1 cellular context compared by ENCODE assay signal in the genomic region with DNA sequence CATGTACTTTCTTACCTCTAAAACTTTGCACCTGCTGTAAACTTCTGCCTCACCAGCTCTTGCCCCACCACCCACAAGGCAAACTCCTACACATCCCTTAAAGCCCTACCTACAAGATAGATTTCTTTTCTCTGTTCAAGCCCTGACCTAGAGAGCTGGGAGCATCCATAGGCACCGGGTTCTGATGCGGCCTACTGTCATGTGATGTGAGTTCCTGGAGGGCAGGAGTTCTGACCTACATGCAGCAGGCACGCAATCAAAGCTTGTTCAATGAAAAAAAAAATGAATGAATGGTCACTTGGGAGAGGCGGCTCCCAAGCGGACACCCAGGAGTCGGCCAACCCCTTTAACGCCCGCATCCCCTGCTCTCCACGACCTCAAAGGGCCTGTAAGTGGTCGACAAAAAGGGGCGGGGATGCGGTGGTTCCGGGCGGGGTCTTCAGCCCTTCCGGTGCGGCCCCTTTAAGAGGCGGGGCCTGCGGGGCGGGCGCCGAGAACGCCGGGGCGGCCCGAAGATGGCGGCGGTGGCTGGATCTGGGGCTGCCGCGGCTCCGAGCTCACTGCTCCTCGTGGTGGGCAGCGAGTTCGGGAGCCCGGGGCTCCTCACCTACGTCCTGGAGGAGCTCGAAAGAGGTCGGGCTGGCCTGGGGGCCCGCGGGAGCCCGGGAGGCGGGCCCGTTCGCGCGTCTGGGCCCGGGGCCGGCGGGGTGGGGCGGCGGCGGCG.
TF ChIP-seq lines count a peak whose summit lies in the region.

A gene with protein sequence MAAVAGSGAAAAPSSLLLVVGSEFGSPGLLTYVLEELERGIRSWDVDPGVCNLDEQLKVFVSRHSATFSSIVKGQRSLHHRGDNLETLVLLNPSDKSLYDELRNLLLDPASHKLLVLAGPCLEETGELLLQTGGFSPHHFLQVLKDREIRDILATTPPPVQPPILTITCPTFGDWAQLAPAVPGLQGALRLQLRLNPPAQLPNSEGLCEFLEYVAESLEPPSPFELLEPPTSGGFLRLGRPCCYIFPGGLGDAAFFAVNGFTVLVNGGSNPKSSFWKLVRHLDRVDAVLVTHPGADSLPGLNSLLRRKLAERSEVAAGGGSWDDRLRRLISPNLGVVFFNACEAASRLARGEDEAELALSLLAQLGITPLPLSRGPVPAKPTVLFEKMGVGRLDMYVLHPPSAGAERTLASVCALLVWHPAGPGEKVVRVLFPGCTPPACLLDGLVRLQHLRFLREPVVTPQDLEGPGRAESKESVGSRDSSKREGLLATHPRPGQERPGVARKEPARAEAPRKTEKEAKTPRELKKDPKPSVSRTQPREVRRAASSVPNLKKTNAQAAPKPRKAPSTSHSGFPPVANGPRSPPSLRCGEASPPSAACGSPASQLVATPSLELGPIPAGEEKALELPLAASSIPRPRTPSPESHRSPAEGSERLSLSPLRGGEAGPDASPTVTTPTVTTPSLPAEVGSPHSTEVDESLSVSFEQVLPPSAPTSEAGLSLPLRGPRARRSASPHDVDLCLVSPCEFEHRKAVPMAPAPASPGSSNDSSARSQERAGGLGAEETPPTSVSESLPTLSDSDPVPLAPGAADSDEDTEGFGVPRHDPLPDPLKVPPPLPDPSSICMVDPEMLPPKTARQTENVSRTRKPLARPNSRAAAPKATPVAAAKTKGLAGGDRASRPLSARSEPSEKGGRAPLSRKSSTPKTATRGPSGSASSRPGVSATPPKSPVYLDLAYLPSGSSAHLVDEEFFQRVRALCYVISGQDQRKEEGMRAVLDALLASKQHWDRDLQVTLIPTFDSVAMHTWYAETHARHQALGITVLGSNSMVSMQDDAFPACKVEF (plus strand): TSS at position 493 of the 724 bp plus-strand sequence. CDS start 23 bp downstream, at position 516.

TF ChIP-seq in K562, 482 proteins besides CTCF, POLR2A, EP300 and RAD21 (continued from another document and continues in another):
- TF ChIP-seq, protein P1, sequence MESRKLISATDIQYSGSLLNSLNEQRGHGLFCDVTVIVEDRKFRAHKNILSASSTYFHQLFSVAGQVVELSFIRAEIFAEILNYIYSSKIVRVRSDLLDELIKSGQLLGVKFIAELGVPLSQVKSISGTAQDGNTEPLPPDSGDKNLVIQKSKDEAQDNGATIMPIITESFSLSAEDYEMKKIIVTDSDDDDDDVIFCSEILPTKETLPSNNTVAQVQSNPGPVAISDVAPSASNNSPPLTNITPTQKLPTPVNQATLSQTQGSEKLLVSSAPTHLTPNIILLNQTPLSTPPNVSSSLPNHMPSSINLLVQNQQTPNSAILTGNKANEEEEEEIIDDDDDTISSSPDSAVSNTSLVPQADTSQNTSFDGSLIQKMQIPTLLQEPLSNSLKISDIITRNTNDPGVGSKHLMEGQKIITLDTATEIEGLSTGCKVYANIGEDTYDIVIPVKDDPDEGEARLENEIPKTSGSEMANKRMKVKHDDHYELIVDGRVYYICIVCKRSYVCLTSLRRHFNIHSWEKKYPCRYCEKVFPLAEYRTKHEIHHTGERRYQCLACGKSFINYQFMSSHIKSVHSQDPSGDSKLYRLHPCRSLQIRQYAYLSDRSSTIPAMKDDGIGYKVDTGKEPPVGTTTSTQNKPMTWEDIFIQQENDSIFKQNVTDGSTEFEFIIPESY (CRISPR knock-in tag; IDR thresholded peaks at IDR 0.05): 0 out of 2 replicates have a peak, but pooled peaks have one; percentile 15
- TF ChIP-seq POLR2AphosphoS5 (IDR thresholded peaks at IDR 0.05; ENCODE audit: control insufficient read depth, insufficient read depth, low read depth, low read length) (peak; percentile 76; the same call in 1 of the 2 replicates), GABPB2 (CRISPR knock-in tag; conservative IDR thresholded peaks at IDR 0.05) (no peak), HMG20B (CRISPR knock-in tag; IDR thresholded peaks at IDR 0.05) (no peak), HDAC1 (IDR thresholded peaks at IDR 0.05) (peak in 1 of 2 experiments; percentile 44; a peak in 1 of 4 replicates), NR2F6 (CRISPR knock-in tag; IDR thresholded peaks at IDR 0.05) (no peak), HNRNPH1 (optimal IDR thresholded peaks at IDR 0.05; ENCODE audit: low read depth, low read length) (no peak), ZNF707 (CRISPR knock-in tag; conservative IDR thresholded peaks at IDR 0.05) (no peak), TCF3 (CRISPR knock-in tag; IDR thresholded peaks at IDR 0.05) (no peak), CBFA2T3 (IDR thresholded peaks at IDR 0.05) (no peak), C11orf30 (IDR thresholded peaks at IDR 0.05; ENCODE audit: low read depth) (peak; percentile 56; the same call in 1 of the 2 replicates), ZFPM2 (CRISPR knock-in tag; IDR thresholded peaks at IDR 0.05) (no peak), KLF10 (CRISPR knock-in tag; IDR thresholded peaks at IDR 0.05) (no peak), CXXC5 (CRISPR knock-in tag; IDR thresholded peaks at IDR 0.05) (peak; percentile 76), MAFF (IDR thresholded peaks at IDR 0.05; ENCODE audit: low read length) (no peak), FIP1L1 (IDR thresholded peaks at IDR 0.05; ENCODE audit: low read depth, low read length, poor library complexity, severe bottlenecking) (no peak), ZC3H4 (CRISPR knock-in tag; IDR thresholded peaks at IDR 0.05; ENCODE audit: borderline replicate concordance) (no peak), SMAD3 (CRISPR knock-in tag; conservative IDR thresholded peaks at IDR 0.05) (no peak), SREBF2 (CRISPR knock-in tag; IDR thresholded peaks at IDR 0.05) (no peak), HDAC2 (IDR thresholded peaks at IDR 0.05) (no peak; the same call in 1 of the 2 replicates), SMARCE1 (IDR thresholded peaks at IDR 0.05) (no peak), RBBP5 (IDR thresholded peaks at IDR 0.05; ENCODE audit: borderline replicate concordance, insufficient read depth, low read length, poor library complexity, severe bottlenecking) (peak; percentile 74), ZNF778 (CRISPR knock-in tag; IDR thresholded peaks at IDR 0.05) (no peak), CBX3 (IDR thresholded peaks at IDR 0.05; ENCODE audit: borderline replicate concordance in 1 of 2, low read length in 2 of 2) (no peak), BHLHE40 (IDR thresholded peaks at IDR 0.05; ENCODE audit: low read length) (no peak), TARDBP (IDR thresholded peaks at IDR 0.05) (no peak), ZNF561 (CRISPR knock-in tag; conservative IDR thresholded peaks at IDR 0.05) (no peak)
- TF ChIP-seq, protein P2, sequence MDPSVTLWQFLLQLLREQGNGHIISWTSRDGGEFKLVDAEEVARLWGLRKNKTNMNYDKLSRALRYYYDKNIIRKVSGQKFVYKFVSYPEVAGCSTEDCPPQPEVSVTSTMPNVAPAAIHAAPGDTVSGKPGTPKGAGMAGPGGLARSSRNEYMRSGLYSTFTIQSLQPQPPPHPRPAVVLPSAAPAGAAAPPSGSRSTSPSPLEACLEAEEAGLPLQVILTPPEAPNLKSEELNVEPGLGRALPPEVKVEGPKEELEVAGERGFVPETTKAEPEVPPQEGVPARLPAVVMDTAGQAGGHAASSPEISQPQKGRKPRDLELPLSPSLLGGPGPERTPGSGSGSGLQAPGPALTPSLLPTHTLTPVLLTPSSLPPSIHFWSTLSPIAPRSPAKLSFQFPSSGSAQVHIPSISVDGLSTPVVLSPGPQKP (CRISPR knock-in tag; IDR thresholded peaks at IDR 0.05): no peak
- TF ChIP-seq, protein P3, sequence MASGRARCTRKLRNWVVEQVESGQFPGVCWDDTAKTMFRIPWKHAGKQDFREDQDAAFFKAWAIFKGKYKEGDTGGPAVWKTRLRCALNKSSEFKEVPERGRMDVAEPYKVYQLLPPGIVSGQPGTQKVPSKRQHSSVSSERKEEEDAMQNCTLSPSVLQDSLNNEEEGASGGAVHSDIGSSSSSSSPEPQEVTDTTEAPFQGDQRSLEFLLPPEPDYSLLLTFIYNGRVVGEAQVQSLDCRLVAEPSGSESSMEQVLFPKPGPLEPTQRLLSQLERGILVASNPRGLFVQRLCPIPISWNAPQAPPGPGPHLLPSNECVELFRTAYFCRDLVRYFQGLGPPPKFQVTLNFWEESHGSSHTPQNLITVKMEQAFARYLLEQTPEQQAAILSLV (tag; IDR thresholded peaks at IDR 0.05): no peak
- TF ChIP-seq, protein P4, sequence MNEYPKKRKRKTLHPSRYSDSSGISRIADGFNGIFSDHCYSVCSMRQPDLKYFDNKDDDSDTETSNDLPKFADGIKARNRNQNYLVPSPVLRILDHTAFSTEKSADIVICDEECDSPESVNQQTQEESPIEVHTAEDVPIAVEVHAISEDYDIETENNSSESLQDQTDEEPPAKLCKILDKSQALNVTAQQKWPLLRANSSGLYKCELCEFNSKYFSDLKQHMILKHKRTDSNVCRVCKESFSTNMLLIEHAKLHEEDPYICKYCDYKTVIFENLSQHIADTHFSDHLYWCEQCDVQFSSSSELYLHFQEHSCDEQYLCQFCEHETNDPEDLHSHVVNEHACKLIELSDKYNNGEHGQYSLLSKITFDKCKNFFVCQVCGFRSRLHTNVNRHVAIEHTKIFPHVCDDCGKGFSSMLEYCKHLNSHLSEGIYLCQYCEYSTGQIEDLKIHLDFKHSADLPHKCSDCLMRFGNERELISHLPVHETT (CRISPR knock-in tag; conservative IDR thresholded peaks at IDR 0.05 in 1 of 2, IDR thresholded peaks at IDR 0.05 in 1 of 2): no peak
- TF ChIP-seq, protein P5, sequence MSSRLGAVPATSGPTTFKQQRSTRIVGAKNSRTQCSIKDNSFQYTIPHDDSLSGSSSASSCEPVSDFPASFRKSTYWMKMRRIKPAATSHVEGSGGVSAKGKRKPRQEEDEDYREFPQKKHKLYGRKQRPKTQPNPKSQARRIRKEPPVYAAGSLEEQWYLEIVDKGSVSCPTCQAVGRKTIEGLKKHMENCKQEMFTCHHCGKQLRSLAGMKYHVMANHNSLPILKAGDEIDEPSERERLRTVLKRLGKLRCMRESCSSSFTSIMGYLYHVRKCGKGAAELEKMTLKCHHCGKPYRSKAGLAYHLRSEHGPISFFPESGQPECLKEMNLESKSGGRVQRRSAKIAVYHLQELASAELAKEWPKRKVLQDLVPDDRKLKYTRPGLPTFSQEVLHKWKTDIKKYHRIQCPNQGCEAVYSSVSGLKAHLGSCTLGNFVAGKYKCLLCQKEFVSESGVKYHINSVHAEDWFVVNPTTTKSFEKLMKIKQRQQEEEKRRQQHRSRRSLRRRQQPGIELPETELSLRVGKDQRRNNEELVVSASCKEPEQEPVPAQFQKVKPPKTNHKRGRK (tag; IDR thresholded peaks at IDR 0.05): no peak
- TF ChIP-seq, protein P6, sequence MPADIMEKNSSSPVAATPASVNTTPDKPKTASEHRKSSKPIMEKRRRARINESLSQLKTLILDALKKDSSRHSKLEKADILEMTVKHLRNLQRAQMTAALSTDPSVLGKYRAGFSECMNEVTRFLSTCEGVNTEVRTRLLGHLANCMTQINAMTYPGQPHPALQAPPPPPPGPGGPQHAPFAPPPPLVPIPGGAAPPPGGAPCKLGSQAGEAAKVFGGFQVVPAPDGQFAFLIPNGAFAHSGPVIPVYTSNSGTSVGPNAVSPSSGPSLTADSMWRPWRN (IDR thresholded peaks at IDR 0.05; ENCODE audit: low read depth): no peak
- TF ChIP-seq, protein P7, sequence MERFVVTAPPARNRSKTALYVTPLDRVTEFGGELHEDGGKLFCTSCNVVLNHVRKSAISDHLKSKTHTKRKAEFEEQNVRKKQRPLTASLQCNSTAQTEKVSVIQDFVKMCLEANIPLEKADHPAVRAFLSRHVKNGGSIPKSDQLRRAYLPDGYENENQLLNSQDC (CRISPR knock-in tag; IDR thresholded peaks at IDR 0.05): no peak
- TF ChIP-seq, protein P8, sequence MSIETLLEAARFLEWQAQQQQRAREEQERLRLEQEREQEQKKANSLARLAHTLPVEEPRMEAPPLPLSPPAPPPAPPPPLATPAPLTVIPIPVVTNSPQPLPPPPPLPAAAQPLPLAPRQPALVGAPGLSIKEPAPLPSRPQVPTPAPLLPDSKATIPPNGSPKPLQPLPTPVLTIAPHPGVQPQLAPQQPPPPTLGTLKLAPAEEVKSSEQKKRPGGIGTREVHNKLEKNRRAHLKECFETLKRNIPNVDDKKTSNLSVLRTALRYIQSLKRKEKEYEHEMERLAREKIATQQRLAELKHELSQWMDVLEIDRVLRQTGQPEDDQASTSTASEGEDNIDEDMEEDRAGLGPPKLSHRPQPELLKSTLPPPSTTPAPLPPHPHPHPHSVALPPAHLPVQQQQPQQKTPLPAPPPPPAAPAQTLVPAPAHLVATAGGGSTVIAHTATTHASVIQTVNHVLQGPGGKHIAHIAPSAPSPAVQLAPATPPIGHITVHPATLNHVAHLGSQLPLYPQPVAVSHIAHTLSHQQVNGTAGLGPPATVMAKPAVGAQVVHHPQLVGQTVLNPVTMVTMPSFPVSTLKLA (conservative IDR thresholded peaks at IDR 0.05): peak in 1 of 2 experiments; percentile 44; a peak in 2 of 4 replicates
- TF ChIP-seq, protein P9, sequence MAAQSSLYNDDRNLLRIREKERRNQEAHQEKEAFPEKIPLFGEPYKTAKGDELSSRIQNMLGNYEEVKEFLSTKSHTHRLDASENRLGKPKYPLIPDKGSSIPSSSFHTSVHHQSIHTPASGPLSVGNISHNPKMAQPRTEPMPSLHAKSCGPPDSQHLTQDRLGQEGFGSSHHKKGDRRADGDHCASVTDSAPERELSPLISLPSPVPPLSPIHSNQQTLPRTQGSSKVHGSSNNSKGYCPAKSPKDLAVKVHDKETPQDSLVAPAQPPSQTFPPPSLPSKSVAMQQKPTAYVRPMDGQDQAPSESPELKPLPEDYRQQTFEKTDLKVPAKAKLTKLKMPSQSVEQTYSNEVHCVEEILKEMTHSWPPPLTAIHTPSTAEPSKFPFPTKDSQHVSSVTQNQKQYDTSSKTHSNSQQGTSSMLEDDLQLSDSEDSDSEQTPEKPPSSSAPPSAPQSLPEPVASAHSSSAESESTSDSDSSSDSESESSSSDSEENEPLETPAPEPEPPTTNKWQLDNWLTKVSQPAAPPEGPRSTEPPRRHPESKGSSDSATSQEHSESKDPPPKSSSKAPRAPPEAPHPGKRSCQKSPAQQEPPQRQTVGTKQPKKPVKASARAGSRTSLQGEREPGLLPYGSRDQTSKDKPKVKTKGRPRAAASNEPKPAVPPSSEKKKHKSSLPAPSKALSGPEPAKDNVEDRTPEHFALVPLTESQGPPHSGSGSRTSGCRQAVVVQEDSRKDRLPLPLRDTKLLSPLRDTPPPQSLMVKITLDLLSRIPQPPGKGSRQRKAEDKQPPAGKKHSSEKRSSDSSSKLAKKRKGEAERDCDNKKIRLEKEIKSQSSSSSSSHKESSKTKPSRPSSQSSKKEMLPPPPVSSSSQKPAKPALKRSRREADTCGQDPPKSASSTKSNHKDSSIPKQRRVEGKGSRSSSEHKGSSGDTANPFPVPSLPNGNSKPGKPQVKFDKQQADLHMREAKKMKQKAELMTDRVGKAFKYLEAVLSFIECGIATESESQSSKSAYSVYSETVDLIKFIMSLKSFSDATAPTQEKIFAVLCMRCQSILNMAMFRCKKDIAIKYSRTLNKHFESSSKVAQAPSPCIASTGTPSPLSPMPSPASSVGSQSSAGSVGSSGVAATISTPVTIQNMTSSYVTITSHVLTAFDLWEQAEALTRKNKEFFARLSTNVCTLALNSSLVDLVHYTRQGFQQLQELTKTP (IDR thresholded peaks at IDR 0.05; ENCODE audit: low read depth in 1 of 2, partially characterized antibody in 2 of 2): no peak
